1 cellular context compared by ENCODE assay signal in genomic region chr19:18402433-18403248, GRCh38.
TF ChIP-seq lines count a peak whose summit lies in the region.

No MANE protein-coding gene starts in this region.

TF ChIP-seq in K562, 482 proteins besides CTCF, POLR2A, EP300 and RAD21:
- TF ChIP-seq SPI1 (IDR thresholded peaks at IDR 0.05; ENCODE audit: borderline replicate concordance, low read depth, low read length), result 0 out of 2 replicates have a peak, but pooled peaks have one; percentile 46
- TF ChIP-seq ZFX (CRISPR knock-in tag; IDR thresholded peaks at IDR 0.05), result peak; percentile 49
TF ChIP-seq in K562: peak in this region for 2; not testable (repeated sequence) for 480.
